9 cellular contexts compared by ENCODE assay signal in genomic region chr18:58101291-58101706, GRCh38. TPM values are rescaled to one million over a fixed set of nuclear protein-coding genes. Genes with fewer than 3 reads are reported as not detected.
DNase-seq lines count a peak whose midpoint lies in the region; ATAC-seq and TF ChIP-seq lines count a peak whose summit lies in the region.
"Had no signal": no experiment of that assay in that cellular context is flagged by ENCODE, and none has a peak within 500 bp of the region (broad histone marks: within the 10 kb centered on the region; RNA-seq: fewer than 3 reads in every experiment).

No MANE protein-coding gene starts in this region.

- in situ Hi-C loops in G401 (cut with HindIII; ENCODE audit: low sequenced_read_pairs), result no loop called here

- DNase-seq in G401 (ENCODE audit: low spot score), result peak; percentile 27
- peak; percentile 99 for DNase-seq in NCI-H526 treated with DMSO at 0.1 percent for 48 hours (lab: John Stamatoyannopoulos, UW)
- DNase-seq in medulla oblongata (ENCODE audit: extremely low spot score), result peak; percentile 97
- DNase-seq in activated CD4-positive, alpha-beta T cell treated with anti-CD3 and anti-CD28 coated beads, Interleukin-2, amount 50 U/mL, for 1 hour, result no peak
- no peak for DNase-seq in HPDE6-E6E7 (ENCODE audit: extremely low spot score)
- DNase-seq in OCI-M1 (lab: John Stamatoyannopoulos, UW), result no peak
- DNase-seq: IMR-90 had no signal

- ATAC-seq in GM21367 (IDR thresholded peaks at IDR 0.05; ENCODE audit: unreplicated experiment), result no peak

- CTCF ChIA-PET in HEK293 (lab: Yijun Ruan, JAX), result interaction anchor here (1.9 kb wide), 1 partner anchor 49 kb away, joined by 4 read pairs; no protein-coding TSS in a partner anchor

- H3K9me3 ChIP-seq in HEK293 (ENCODE audit: control insufficient read depth, insufficient read depth, low read depth, low read length), result no peaks in the 10 kb centered on the region

- no peak overlapping the region for H3K27ac ChIP-seq in HEK293 (ENCODE audit: extremely low read depth, low read depth, low read length)

- no peak for TF ChIP-seq CTCF in HEK293 (tag by site-specific recombination; IDR thresholded peaks at IDR 0.05)

- peaks cover 37% of the 10 kb centered on the region for H3K4me1 ChIP-seq in HEK293 (ENCODE audit: control insufficient read depth, insufficient read depth, low read length)

- POLR2A ChIA-PET in HEK293 (lab: Yijun Ruan, JAX), result no interaction called here

- no peaks in the 10 kb centered on the region for H3K36me3 ChIP-seq in HEK293 (ENCODE audit: control insufficient read depth in 2 of 2, insufficient read depth in 1 of 2, low read length in 2 of 2)

- no peak overlapping the region for H3K4me3 ChIP-seq in HEK293 (ENCODE audit: low read depth, low read length)

TF ChIP-seq in HEK293, 187 proteins besides CTCF, POLR2A, EP300 and RAD21:
- TF ChIP-seq ZNF549 (tag by site-specific recombination; IDR thresholded peaks at IDR 0.05) (no peak), SP7 (tag by site-specific recombination; IDR thresholded peaks at IDR 0.05) (peak; percentile 66; the same call in 1 of the 2 replicates)
- TF ChIP-seq, protein P1, sequence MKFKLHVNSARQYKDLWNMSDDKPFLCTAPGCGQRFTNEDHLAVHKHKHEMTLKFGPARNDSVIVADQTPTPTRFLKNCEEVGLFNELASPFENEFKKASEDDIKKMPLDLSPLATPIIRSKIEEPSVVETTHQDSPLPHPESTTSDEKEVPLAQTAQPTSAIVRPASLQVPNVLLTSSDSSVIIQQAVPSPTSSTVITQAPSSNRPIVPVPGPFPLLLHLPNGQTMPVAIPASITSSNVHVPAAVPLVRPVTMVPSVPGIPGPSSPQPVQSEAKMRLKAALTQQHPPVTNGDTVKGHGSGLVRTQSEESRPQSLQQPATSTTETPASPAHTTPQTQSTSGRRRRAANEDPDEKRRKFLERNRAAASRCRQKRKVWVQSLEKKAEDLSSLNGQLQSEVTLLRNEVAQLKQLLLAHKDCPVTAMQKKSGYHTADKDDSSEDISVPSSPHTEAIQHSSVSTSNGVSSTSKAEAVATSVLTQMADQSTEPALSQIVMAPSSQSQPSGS (tag by site-specific recombination; IDR thresholded peaks at IDR 0.05; ENCODE audit: low read depth), result 0 out of 2 replicates have a peak, but pooled peaks have one; percentile 21
TF ChIP-seq in HEK293: peak in this region for 2.

RNA-seq across cellular contexts. Expression of gene NEDD4L, which starts 57.3 kb away (rescaled TPM):
- total RNA-seq in G401 (2014; rRNA removed; shearing (Covaris generic)), result 0.37 TPM in 1 of 2 replicates, not detected in the other

Comparison
In these comparisons a context has a peak if more than half of its experiments do, and no peak if none do; other contexts are left out.
1. DNase-seq: peak in G401 (single experiment), NCI-H526 treated with DMSO at 0.1 percent for 48 hours (single experiment) and medulla oblongata (single experiment); none in activated CD4-positive, alpha-beta T cell treated with anti-CD3 and anti-CD28 coated beads, Interleukin-2, amount 50 U/mL, for 1 hour (single experiment), HPDE6-E6E7 (single experiment) and OCI-M1 (single experiment).